8 cellular contexts compared by ENCODE assay signal in the genomic region with DNA sequence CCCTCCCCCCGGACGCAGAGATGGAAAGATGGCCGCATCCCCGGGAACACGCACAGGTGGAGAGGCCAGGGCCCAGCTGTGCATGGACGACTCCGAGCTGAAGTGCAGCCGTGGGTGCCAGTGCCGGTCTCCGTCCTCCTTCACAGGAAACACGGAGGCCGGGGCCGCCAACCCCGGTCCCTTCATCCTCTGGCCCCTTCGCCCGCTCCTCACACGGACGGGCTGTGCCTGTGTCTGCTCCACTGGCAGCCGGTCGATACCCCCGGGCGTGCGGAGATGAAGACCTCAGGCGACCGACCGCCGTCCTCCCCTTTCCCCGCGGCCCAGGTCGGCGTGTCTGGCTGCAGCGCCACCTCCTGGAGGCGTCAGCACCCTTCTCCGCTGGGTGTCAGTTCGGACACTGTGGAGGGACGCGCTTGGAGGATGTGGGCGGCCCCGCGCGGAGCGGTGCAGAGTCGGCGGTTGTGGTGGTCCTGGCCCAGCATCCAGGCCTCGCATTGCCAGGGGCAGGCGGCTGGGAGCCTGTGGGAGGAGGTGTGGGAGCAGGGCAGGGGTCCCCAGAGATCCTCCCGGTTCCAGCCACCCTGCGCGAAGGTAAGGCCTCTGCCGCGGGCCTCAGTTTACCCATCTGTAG. TPM values are rescaled to one million over a fixed set of nuclear protein-coding genes. Genes with fewer than 3 reads are reported as not detected.
DNase-seq lines count a peak whose midpoint lies in the region; ATAC-seq and TF ChIP-seq lines count a peak whose summit lies in the region.

No MANE protein-coding gene starts in this region.

- no peaks in the 10 kb centered on the region for H3K79me1 ChIP-seq in IMR-90 (ENCODE audit: low read depth in 1 of 2, low read length in 2 of 2)

- H2BK5ac ChIP-seq in IMR-90 (ENCODE audit: low read depth, low read length, poor library complexity, severe bottlenecking): no peak overlapping the region

- H3K56ac ChIP-seq in IMR-90 (ENCODE audit: extremely low read depth, insufficient read depth, low read length): no peak overlapping the region

- no peak overlapping the region for H3K23ac ChIP-seq in IMR-90 (ENCODE audit: low read depth, low read length)

- H3K4ac ChIP-seq in IMR-90 (ENCODE audit: low read depth, low read length): no peak overlapping the region

- CTCF ChIA-PET in IMR-90 (lab: Yijun Ruan, JAX): interaction anchor here (1.0 kb wide), 1 partner anchor 11 kb away, joined by 4 read pairs; no protein-coding TSS in a partner anchor

- no TSS peak for BruUV-seq in IMR-90 (replicated peaks; lab: Mats Ljungman, UMichigan)

- 27% methylated on average over 17 of the region's 51 CpGs; no CpG with 5 or more reads in 1 of the 2 experiments for WGBS in IMR-90 (ENCODE audit: extremely low coverage in 2 of 2, insufficient read length in 1 of 2), 2 experiments

- H3K9ac ChIP-seq in BLaER1: no peak overlapping the region
- no peak overlapping the region for H3K9ac ChIP-seq in IMR-90 (ENCODE audit: low read depth, low read length)

- dilution Hi-C loops in IMR-90 (cut with HindIII; ENCODE audit: low sequenced_read_pairs, unreplicated experiment): no loop called here

- H3K4me1 ChIP-seq in BLaER1 (peaks cover 18% of the 10 kb centered on the region), IMR-90 (ENCODE audit: control insufficient read depth, insufficient read depth, low read length) (no peaks in the 10 kb centered on the region)

- H4K20me1 ChIP-seq in BLaER1: no peaks in the 10 kb centered on the region
- H4K20me1 ChIP-seq in IMR-90 (ENCODE audit: insufficient read depth, low read length): no peaks in the 10 kb centered on the region

- no peak overlapping the region for H2BK20ac ChIP-seq in IMR-90 (ENCODE audit: low read depth, low read length)

- TF ChIP-seq POLR2A in IMR-90 (IDR thresholded peaks at IDR 0.05; ENCODE audit: low read depth, low read length): no peak

- no peak overlapping the region for H2BK15ac ChIP-seq in IMR-90 (ENCODE audit: low read depth, low read length)

- peak overlapping the region; percentile 89 for H2AK9ac ChIP-seq in IMR-90 (replicated peaks; ENCODE audit: low read depth, low read length, poor library complexity)

- no peak overlapping the region for H4K8ac ChIP-seq in IMR-90 (ENCODE audit: low read depth in 2 of 2, low read length in 2 of 2)

- in situ Hi-C loops in IMR-90 (cut with MboI; ENCODE audit: low sequenced_read_pairs): no loop called here

- peak; percentile 79 for TF ChIP-seq CTCF in IMR-90 (conservative IDR thresholded peaks at IDR 0.05; ENCODE audit: low read depth, low read length)

- H4K5ac ChIP-seq in IMR-90 (ENCODE audit: low read depth, low read length): no peak overlapping the region

- H3K14ac ChIP-seq in IMR-90 (replicated peaks; ENCODE audit: low read depth, low read length): no peak overlapping the region

- H2BK120ac ChIP-seq in IMR-90 (ENCODE audit: low read depth, low read length): no peak overlapping the region

- no peak overlapping the region for H4K91ac ChIP-seq in IMR-90 (ENCODE audit: insufficient read depth, low read depth, low read length)

- peak; percentile 36 for DNase-seq in IMR-90
- DNase-seq in SK-N-DZ (ENCODE audit: low spot score): peak; percentile 84
- peak; percentile 67 for DNase-seq in activated naive CD4-positive, alpha-beta T cell treated with anti-CD3 and anti-CD28 coated beads, Interleukin-2, amount 50 U/mL, for 16 hours
- DNase-seq in left cardiac atrium: peak; percentile 60
- DNase-seq in retina: peak; percentile 94
- no peak for DNase-seq in cortex of kidney (lab: John Stamatoyannopoulos, UW)

- ATAC-seq in GM19452 (IDR thresholded peaks at IDR 0.05; ENCODE audit: unreplicated experiment) (peak; percentile 88), IMR-90 (ENCODE audit: low read depth) (peak; percentile 98), left cardiac atrium (peak; percentile 88 to 89)

- H3K27ac ChIP-seq in BLaER1: no peak overlapping the region
- no peak overlapping the region for H3K27ac ChIP-seq in IMR-90 (ENCODE audit: insufficient read depth, low read length)

- H3K4me2 ChIP-seq in BLaER1: peak overlapping the region; percentile 72
- peak overlapping the region; percentile 76 for H3K4me2 ChIP-seq in IMR-90 (ENCODE audit: low read depth, low read length)

- intact Hi-C loops in IMR-90 (cut with micrococcal nuclease): no loop called here
- intact Hi-C loops in left cardiac atrium (cut with DNase I): no loop called here

- H2AK5ac ChIP-seq in IMR-90 (ENCODE audit: low read depth, low read length): no peak overlapping the region

- peak overlapping the region; percentile 91 for H2AFZ ChIP-seq in IMR-90 (replicated peaks; ENCODE audit: low read length, poor library complexity)

- H3K9me1 ChIP-seq in IMR-90 (ENCODE audit: insufficient read depth, low read length): peaks cover 3% of the 10 kb centered on the region; the same call in 1 of the 2 replicates

- H3K27me3 ChIP-seq in BLaER1: peaks cover 13% of the 10 kb centered on the region
- no peaks in the 10 kb centered on the region; the same call in 1 of the 2 replicates for H3K27me3 ChIP-seq in IMR-90 (ENCODE audit: control insufficient read depth, insufficient read depth, low read length)

- no peaks in the 10 kb centered on the region for H3K36me3 ChIP-seq in BLaER1
- H3K36me3 ChIP-seq in IMR-90 (ENCODE audit: control insufficient read depth, insufficient read depth, low read length): no peaks in the 10 kb centered on the region

- peak; percentile 55 for TF ChIP-seq RAD21 in IMR-90 (IDR thresholded peaks at IDR 0.05; ENCODE audit: low read length)

- no peak overlapping the region for H3K18ac ChIP-seq in IMR-90 (ENCODE audit: low read depth, low read length)

- H3K9me3 ChIP-seq in BLaER1: peaks cover 15% of the 10 kb centered on the region
- no peaks in the 10 kb centered on the region for H3K9me3 ChIP-seq in IMR-90 (ENCODE audit: control insufficient read depth, insufficient read depth, low read length)

- peak overlapping the region; percentile 55 for H3K4me3 ChIP-seq in BLaER1
- peak overlapping the region; percentile 40 for H3K4me3 ChIP-seq in IMR-90 (ENCODE audit: insufficient read depth, low read depth, low read length)

- POLR2A ChIA-PET in IMR-90 (lab: Charles Lee; ENCODE audit: unreplicated experiment): no interaction called here

TF ChIP-seq in IMR-90, 13 proteins besides CTCF, POLR2A, EP300 and RAD21:
- TF ChIP-seq MAZ (IDR thresholded peaks at IDR 0.05; ENCODE audit: borderline replicate concordance, low read depth, low read length): no peak
- 0 out of 2 replicates have a peak, but pooled peaks have one; percentile 17 for TF ChIP-seq BHLHE40 (IDR thresholded peaks at IDR 0.05; ENCODE audit: low read depth, low read length)
- TF ChIP-seq SMC3 (IDR thresholded peaks at IDR 0.05; ENCODE audit: low read depth, low read length): peak; percentile 53

RNA-seq across cellular contexts. Expression of a gene that starts 9.9 kb away (rescaled TPM):
- total RNA-seq in IMR-90 (2012; rRNA removed) (13.6 and 14.2 TPM in 2 replicates), left cardiac atrium (10 to 100 TPM; 34.3 to 44.6 TPM)
- 32.6 and 36.8 TPM in 2 replicates for polyA plus RNA-seq in IMR-90 (2012; rRNA removed)
- polyA plus RNA-seq in IMR-90 (2012; cell fraction: cytosol; rRNA removed): 20.3 and 34.8 TPM in 2 replicates
- polyA plus RNA-seq in IMR-90 (2012; cell fraction: nucleus; rRNA removed; ENCODE audit: low replicate concordance): 33.0 and 37.6 TPM in 2 replicates
- 70.5 and 76.0 TPM in 2 replicates for polyA plus RNA-seq in SK-N-DZ (2014; cell fraction: cytosol; rRNA removed)
- polyA plus RNA-seq in SK-N-DZ (2014; cell fraction: nucleus; rRNA removed): 86.7 and 89.6 TPM in 2 replicates

RNA-seq across cellular contexts. Expression of a gene that starts 9.9 kb away (rescaled TPM):
- total RNA-seq in IMR-90 (2012; rRNA removed) (65.0 and 72.6 TPM in 2 replicates), left cardiac atrium (10 to 100 TPM; 33.6 to 36.6 TPM)
- polyA plus RNA-seq in IMR-90 (2012; rRNA removed): 48.1 and 48.6 TPM in 2 replicates
- 23.0 and 41.7 TPM in 2 replicates for polyA plus RNA-seq in IMR-90 (2012; cell fraction: cytosol; rRNA removed)
- polyA plus RNA-seq in IMR-90 (2012; cell fraction: nucleus; rRNA removed; ENCODE audit: low replicate concordance): 62.3 and 99.6 TPM in 2 replicates
- polyA plus RNA-seq in SK-N-DZ (2014; cell fraction: cytosol; rRNA removed): 37.0 and 39.5 TPM in 2 replicates
- 75.6 and 78.8 TPM in 2 replicates for polyA plus RNA-seq in SK-N-DZ (2014; cell fraction: nucleus; rRNA removed)

RNA-seq across cellular contexts. Expression of a gene that starts 18.1 kb away (rescaled TPM):
- not detected in 2 replicates for total RNA-seq in IMR-90 (2012; rRNA removed)
- polyA plus RNA-seq in IMR-90 (2012; rRNA removed): 0.34 and 0.62 TPM in 2 replicates
- 1.1 and 1.9 TPM in 2 replicates for polyA plus RNA-seq in IMR-90 (2012; cell fraction: cytosol; rRNA removed)
- 0.88 and 2.2 TPM in 2 replicates for polyA plus RNA-seq in IMR-90 (2012; cell fraction: nucleus; rRNA removed; ENCODE audit: low replicate concordance)
- polyA plus RNA-seq in SK-N-DZ (2014; cell fraction: cytosol; rRNA removed): 23.7 and 70.7 TPM in 2 replicates
- polyA plus RNA-seq in SK-N-DZ (2014; cell fraction: nucleus; rRNA removed): 24.2 and 37.3 TPM in 2 replicates
- total RNA-seq in left cardiac atrium: not detected

RNA-seq across cellular contexts. Expression of a gene that starts 28.6 kb away (rescaled TPM):
- total RNA-seq in IMR-90 (2012; rRNA removed) (not detected in 2 replicates), left cardiac atrium (not detected)
- not detected in 2 replicates for polyA plus RNA-seq in IMR-90 (2012; rRNA removed)
- polyA plus RNA-seq in IMR-90 (2012; cell fraction: cytosol; rRNA removed): 0.05 and 0.15 TPM in 2 replicates
- not detected in 2 replicates for polyA plus RNA-seq in IMR-90 (2012; cell fraction: nucleus; rRNA removed; ENCODE audit: low replicate concordance)
- 1.4 and 3.7 TPM in 2 replicates for polyA plus RNA-seq in SK-N-DZ (2014; cell fraction: cytosol; rRNA removed)
- 0.29 and 0.78 TPM in 2 replicates for polyA plus RNA-seq in SK-N-DZ (2014; cell fraction: nucleus; rRNA removed)

RNA-seq across cellular contexts. Expression of a gene that starts 39.2 kb away (rescaled TPM):
- total RNA-seq in IMR-90 (2012; rRNA removed): 26.3 and 28.1 TPM in 2 replicates
- 52.8 and 71.2 TPM in 2 replicates for polyA plus RNA-seq in IMR-90 (2012; rRNA removed)
- 53.8 and 71.8 TPM in 2 replicates for polyA plus RNA-seq in IMR-90 (2012; cell fraction: cytosol; rRNA removed)
- 25.8 and 31.8 TPM in 2 replicates for polyA plus RNA-seq in IMR-90 (2012; cell fraction: nucleus; rRNA removed; ENCODE audit: low replicate concordance)
- polyA plus RNA-seq in SK-N-DZ (2014; cell fraction: cytosol; rRNA removed): not detected in 2 replicates
- not detected in 2 replicates for polyA plus RNA-seq in SK-N-DZ (2014; cell fraction: nucleus; rRNA removed)
- total RNA-seq in left cardiac atrium: 10 to 100 TPM; 16.2 to 19.8 TPM
